ENCODE assay signal across 16 cellular contexts in genomic region chr14:104157303-104157928, GRCh38. TPM values are rescaled to one million over a fixed set of nuclear protein-coding genes. Genes with fewer than 3 reads are reported as not detected.
DNase-seq lines count a peak whose midpoint lies in the region; ATAC-seq and TF ChIP-seq lines count a peak whose summit lies in the region.
"Had no signal": no experiment of that assay in that cellular context is flagged by ENCODE, and none has a peak within 500 bp of the region (broad histone marks: within the 10 kb centered on the region; RNA-seq: fewer than 3 reads in every experiment).

No MANE protein-coding gene starts in this region.

- no peak overlapping the region for H3K27ac ChIP-seq in mammary epithelial cell (ENCODE audit: insufficient read depth, low read depth, low read length)
- no peak overlapping the region for H3K27ac ChIP-seq in PC-9
- H3K27ac ChIP-seq: lower lobe of right lung had no signal

- intact Hi-C loops in MCF 10A (cut with micrococcal nuclease) (no loop called here), mammary epithelial cell (cut with micrococcal nuclease) (no loop called here), PC-9 (cut with micrococcal nuclease; ENCODE audit: unreplicated experiment) (no loop called here)

- H3K27me3 ChIP-seq in mammary epithelial cell (ENCODE audit: insufficient read depth, low read length) (no peaks in the 10 kb centered on the region), PC-9 (ENCODE audit: insufficient read depth, low read depth) (peaks cover 78% of the 10 kb centered on the region)

- no peak for ATAC-seq in GM18511 (IDR thresholded peaks at IDR 0.05; ENCODE audit: unreplicated experiment)
- ATAC-seq: activated CD8-positive, alpha-beta memory T cell treated with anti-CD3 and anti-CD28 coated beads, Interleukin-2, amount 10 ng/mL, durations not matched to agents 7 days and 5 days; lower lobe of right lung; stimulated activated naive CD8-positive, alpha-beta T cell treated with anti-CD3 and anti-CD28 coated beads, Interleukin-15, Interleukin-2, amounts not matched to agents 100 U/mL and 50 U/mL, for 24 hours had no signal

- POLR2A ChIA-PET in MCF 10A (lab: Yijun Ruan, JAX) (no interaction called here), PC-9 (lab: Charles Lee; ENCODE audit: unreplicated experiment) (no interaction called here)

- WGBS in mammary epithelial cell (ENCODE audit: low coverage, missing lambda C conversion rate), result 71% methylated on average over 24 of the region's 29 CpGs

- H3F3A ChIP-seq in PC-9 (ENCODE audit: insufficient read depth, low read depth), result no peaks in the 10 kb centered on the region

- H3K79me2 ChIP-seq in mammary epithelial cell (ENCODE audit: insufficient read depth, low read length) (no peaks in the 10 kb centered on the region), PC-9 (ENCODE audit: low read depth) (no peaks in the 10 kb centered on the region)

- H3K27me3 Mint-ChIP-seq in MCF 10A (ENCODE audit: insufficient read depth, unreplicated experiment), result no peaks in the 10 kb centered on the region
- no peaks in the 10 kb centered on the region for H3K27me3 Mint-ChIP-seq in type B pancreatic cell
- H3K27me3 Mint-ChIP-seq: activated CD8-positive, alpha-beta memory T cell treated with anti-CD3 and anti-CD28 coated beads, Interleukin-2, amount 10 ng/mL, durations not matched to agents 7 days and 5 days; naive B cell had no signal

- no peaks in the 10 kb centered on the region for H3K9me2 ChIP-seq in PC-9 (ENCODE audit: insufficient read depth)

- no TSS peak for BruUV-seq in MCF 10A (replicated peaks; lab: Mats Ljungman, UMichigan)
- no TSS peak for BruUV-seq in mammary epithelial cell (replicated peaks; lab: Mats Ljungman, UMichigan)
- BruUV-seq in PC-9 (replicated peaks; lab: Mats Ljungman, UMichigan), result no TSS peak

- H2AFZ ChIP-seq in mammary epithelial cell (ENCODE audit: low read depth, low read length) (no peak overlapping the region), PC-9 (no peak overlapping the region)

- TF ChIP-seq CTCF in MCF 10A (IDR thresholded peaks at IDR 0.05; ENCODE audit: unreplicated experiment) (peak; percentile 19), mammary epithelial cell (conservative IDR thresholded peaks at IDR 0.05 in 1 of 2, IDR thresholded peaks at IDR 0.05 in 1 of 2; ENCODE audit: extremely low read depth in 1 of 2, insufficient read depth in 1 of 2, low read depth in 1 of 2, low read length in 2 of 2) (no peak), PC-9 (conservative IDR thresholded peaks at IDR 0.05) (peak; percentile 59; the same call in 1 of the 2 replicates), epithelial cell of proximal tubule (conservative IDR thresholded peaks at IDR 0.05; ENCODE audit: low read depth, low read length) (peak; percentile 11), type B pancreatic cell (conservative IDR thresholded peaks at IDR 0.05) (peak; percentile 44)

- no peaks in the 10 kb centered on the region for H3K36me3 Mint-ChIP-seq in MCF 10A (ENCODE audit: insufficient read depth, unreplicated experiment)
- H3K36me3 Mint-ChIP-seq in type B pancreatic cell, result no peaks in the 10 kb centered on the region
- H3K36me3 Mint-ChIP-seq: activated CD8-positive, alpha-beta memory T cell treated with anti-CD3 and anti-CD28 coated beads, Interleukin-2, amount 10 ng/mL, durations not matched to agents 7 days and 5 days; naive B cell had no signal

- H3K4me1 Mint-ChIP-seq in MCF 10A (ENCODE audit: insufficient read depth, unreplicated experiment) (peaks cover 6% of the 10 kb centered on the region), type B pancreatic cell (ENCODE audit: unreplicated experiment) (peaks cover 5% of the 10 kb centered on the region)
- H3K4me1 Mint-ChIP-seq: activated CD8-positive, alpha-beta memory T cell treated with anti-CD3 and anti-CD28 coated beads, Interleukin-2, amount 10 ng/mL, durations not matched to agents 7 days and 5 days; naive B cell had no signal

- DNase-seq in MCF 10A (ENCODE audit: unreplicated experiment) (no peak), mammary epithelial cell (no peak), PC-9 (no peak), epithelial cell of proximal tubule (ENCODE audit: low read depth) (no peak), type B pancreatic cell (ENCODE audit: extremely low spot score, unreplicated experiment) (no peak), EL (no peak)
- DNase-seq in central memory CD4-positive, alpha-beta T cell, result no peak
- DNase-seq: activated CD4-positive, CD25-positive, alpha-beta regulatory T cell treated with anti-CD3 and anti-CD28 coated beads, Interleukin-2, amount 50 U/mL, for 72 hours; activated CD8-positive, alpha-beta memory T cell treated with anti-CD3 and anti-CD28 coated beads, Interleukin-2, amount 10 ng/mL, durations not matched to agents 7 days and 5 days; activated effector memory CD4-positive, alpha-beta T cell treated with anti-CD3 and anti-CD28 coated beads, Interleukin-2, amount 50 U/mL, for 16 hours; foreskin fibroblast; lower lobe of right lung; naive B cell; NCI-H1092; stimulated activated naive CD8-positive, alpha-beta T cell treated with anti-CD3 and anti-CD28 coated beads, Interleukin-15, Interleukin-2, amounts not matched to agents 100 U/mL and 50 U/mL, for 24 hours had no signal

- H3K9ac ChIP-seq in mammary epithelial cell (ENCODE audit: insufficient read depth, low read length), result no peak overlapping the region

- in situ Hi-C loops in mammary epithelial cell (cut with MboI; ENCODE audit: low sequenced_read_pairs in 2 of 2), result no loop called here

- H4K20me1 ChIP-seq in mammary epithelial cell (ENCODE audit: insufficient read depth, low read length) (no peaks in the 10 kb centered on the region), PC-9 (ENCODE audit: insufficient read depth) (no peaks in the 10 kb centered on the region)

- no peaks in the 10 kb centered on the region for H3K4me1 ChIP-seq in mammary epithelial cell (ENCODE audit: insufficient read depth, low read length)
- no peaks in the 10 kb centered on the region for H3K4me1 ChIP-seq in PC-9 (replicated peaks; ENCODE audit: insufficient read depth)
- H3K4me1 ChIP-seq: lower lobe of right lung had no signal

- dilution Hi-C loops in mammary epithelial cell (cut with HindIII; ENCODE audit: low sequenced_read_pairs), result no loop called here

- H3K4me3 Mint-ChIP-seq in MCF 10A (ENCODE audit: unreplicated experiment) (no peak overlapping the region), type B pancreatic cell (no peak overlapping the region)
- H3K4me3 Mint-ChIP-seq: activated CD8-positive, alpha-beta memory T cell treated with anti-CD3 and anti-CD28 coated beads, Interleukin-2, amount 10 ng/mL, durations not matched to agents 7 days and 5 days; naive B cell had no signal

- no peak overlapping the region for H3K27ac Mint-ChIP-seq in MCF 10A (ENCODE audit: low read depth, unreplicated experiment)
- no peak overlapping the region for H3K27ac Mint-ChIP-seq in type B pancreatic cell
- H3K27ac Mint-ChIP-seq: activated CD8-positive, alpha-beta memory T cell treated with anti-CD3 and anti-CD28 coated beads, Interleukin-2, amount 10 ng/mL, durations not matched to agents 7 days and 5 days; naive B cell had no signal

- CTCF ChIA-PET in MCF 10A (lab: Yijun Ruan, JAX) (interaction anchor here (0.6 to 0.8 kb wide), 2 partner anchors 69 to 223 kb away, joined by 3 read pairs; no protein-coding TSS in a partner anchor), mammary epithelial cell (lab: Charles Lee; ENCODE audit: low non-redundant PET) (no interaction called here), PC-9 (lab: Charles Lee) (no interaction called here)

- no peaks in the 10 kb centered on the region for H3K36me3 ChIP-seq in mammary epithelial cell (ENCODE audit: insufficient read depth, low read length)
- H3K36me3 ChIP-seq in PC-9 (ENCODE audit: low read depth), result no peaks in the 10 kb centered on the region
- H3K36me3 ChIP-seq: lower lobe of right lung had no signal

- H3K4me2 ChIP-seq in mammary epithelial cell (ENCODE audit: insufficient read depth, low read depth, low read length) (no peak overlapping the region), PC-9 (no peak overlapping the region)

- H3K9me3 Mint-ChIP-seq in MCF 10A (ENCODE audit: unreplicated experiment) (no peaks in the 10 kb centered on the region), type B pancreatic cell (no peaks in the 10 kb centered on the region)
- H3K9me3 Mint-ChIP-seq: naive B cell had no signal

- H3K9me3 ChIP-seq in mammary epithelial cell (replicated peaks; ENCODE audit: insufficient read depth, low read length) (peaks cover 17% of the 10 kb centered on the region), PC-9 (ENCODE audit: insufficient read depth, low read depth) (no peaks in the 10 kb centered on the region)
- H3K9me3 ChIP-seq: lower lobe of right lung had no signal

- H3K4me3 ChIP-seq in mammary epithelial cell (replicated peaks in 1 of 3; ENCODE audit: insufficient read depth in 1 of 3, low read depth in 2 of 3, low read length in 3 of 3) (no peak overlapping the region), PC-9 (no peak overlapping the region), epithelial cell of proximal tubule (ENCODE audit: low read depth, low read length) (no peak overlapping the region)
- H3K4me3 ChIP-seq: lower lobe of right lung had no signal

RNA-seq across cellular contexts. Expression of gene KIF26A, which starts 19.0 kb away (rescaled TPM):
- total RNA-seq in MCF 10A (2022), result 0.26 and 0.39 TPM in 2 replicates
- total RNA-seq in mammary epithelial cell, result under 1 TPM; 0.19 to 0.67 TPM
- 0.02 TPM for polyA plus RNA-seq in mammary epithelial cell
- not detected for polyA minus RNA-seq in mammary epithelial cell
- 0.17 and 0.53 TPM in 2 replicates for total RNA-seq in PC-9 (2021)
- 0.46 and 0.87 TPM in 2 replicates for total RNA-seq in epithelial cell of proximal tubule
- total RNA-seq in type B pancreatic cell (ENCODE audit: low replicate concordance), result 12.9 and 23.4 TPM in 2 replicates

Comparison
In these comparisons a context has a peak if more than half of its experiments do, and no peak if none do; other contexts are left out.
1. CTCF ChIP-seq: peak in MCF 10A (single experiment), PC-9 (single experiment), epithelial cell of proximal tubule (single experiment) and type B pancreatic cell (single experiment); none in mammary epithelial cell (0 of 2).